8 cellular contexts compared by ENCODE assay signal in the genomic region with DNA sequence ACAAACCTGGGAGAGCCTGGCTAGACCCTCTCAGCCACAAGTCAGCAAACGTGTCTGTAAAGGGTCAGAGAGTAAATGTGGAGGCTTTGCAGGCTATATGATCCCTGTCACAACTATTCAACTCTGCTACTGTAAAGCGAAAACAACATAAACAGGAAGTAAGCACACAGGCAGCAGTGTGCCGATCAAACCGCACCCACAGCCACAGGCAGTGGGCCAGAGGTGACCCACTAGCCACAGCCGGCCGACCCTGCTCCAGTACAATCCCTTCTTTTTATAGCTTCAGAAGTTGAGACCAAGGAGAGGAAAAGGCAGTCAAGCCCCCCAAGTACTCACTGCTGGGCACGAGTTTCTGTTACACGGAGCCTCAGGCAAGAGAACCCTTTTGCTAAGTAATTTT.
A peak's percentile ranks its signal among the peaks of the same experiment; 100 is the strongest.
DNase-seq lines count a peak whose midpoint lies in the region; ATAC-seq and TF ChIP-seq lines count a peak whose summit lies in the region.

No MANE protein-coding gene starts in this region.

- CTCF ChIA-PET in WTC11 (lab: Charles Lee) = no interaction called here

- peak; percentile 73 for ATAC-seq in GM18858 (IDR thresholded peaks at IDR 0.05; ENCODE audit: unreplicated experiment)
- peak; percentile 61 for ATAC-seq in HG03045 (IDR thresholded peaks at IDR 0.05; ENCODE audit: unreplicated experiment)
- no peak for ATAC-seq in WTC11
- no peak for ATAC-seq in HG02759 (IDR thresholded peaks at IDR 0.05; ENCODE audit: unreplicated experiment)
- no peak for ATAC-seq in HG03139 (IDR thresholded peaks at IDR 0.05; ENCODE audit: unreplicated experiment)

- DNase-seq in WTC11 (ENCODE audit: low spot score) (no peak), NCI-H774 (lab: John Stamatoyannopoulos, UW) (no peak), GOT3 (lab: John Stamatoyannopoulos, UW) (no peak)

- no peak for TF ChIP-seq CTCF in WTC11 (IDR thresholded peaks at IDR 0.05)
- TF ChIP-seq CTCF in nephron (IDR thresholded peaks at IDR 0.05; ENCODE audit: unreplicated experiment in 3 of 3) = no peak

- H3K4me3 Mint-ChIP-seq in WTC11 (no peak overlapping the region), nephron (no peak overlapping the region)

- H3K9me3 Mint-ChIP-seq in WTC11 (no peaks in the 10 kb centered on the region), nephron (no peaks in the 10 kb centered on the region)

- peak overlapping the region; percentile 70 for H3K27ac Mint-ChIP-seq in WTC11
- H3K27ac Mint-ChIP-seq in nephron = peak overlapping the region; percentile 27 to 84 (median 69)

- no peaks in the 10 kb centered on the region for H3K27me3 Mint-ChIP-seq in WTC11 (ENCODE audit: low read depth)
- H3K27me3 Mint-ChIP-seq in nephron (ENCODE audit: low read depth) = peaks cover 14% of the 10 kb centered on the region

- POLR2A ChIA-PET in WTC11 (lab: Charles Lee) = interaction anchor here (0.5 kb wide), 1 partner anchor 793 kb away, joined by 4 read pairs; a partner anchor contains a TSS

- peaks cover 44% of the 10 kb centered on the region for H3K4me1 Mint-ChIP-seq in WTC11
- peaks cover 42% of the 10 kb centered on the region for H3K4me1 Mint-ChIP-seq in nephron

- H3K36me3 Mint-ChIP-seq in WTC11 (no peaks in the 10 kb centered on the region), nephron (ENCODE audit: low read depth) (no peaks in the 10 kb centered on the region)

TF ChIP-seq in WTC11, 78 proteins besides CTCF, POLR2A, EP300 and RAD21:
- no peak for TF ChIP-seq FOXP1 (CRISPR knock-in tag; IDR thresholded peaks at IDR 0.05; ENCODE audit: borderline replicate concordance)
- no peak for TF ChIP-seq PRRX2 (CRISPR knock-in tag; IDR thresholded peaks at IDR 0.05)
- TF ChIP-seq NR3C1 (CRISPR knock-in tag; conservative IDR thresholded peaks at IDR 0.05; ENCODE audit: low read depth) = no peak
- TF ChIP-seq ZNF423 (CRISPR knock-in tag; IDR thresholded peaks at IDR 0.05) = no peak

Comparison
In these comparisons a context has a peak if more than half of its experiments do, and no peak if none do; other contexts are left out.
1. ATAC-seq: peak in GM18858 (single experiment) and HG03045 (single experiment); none in WTC11 (single experiment), HG02759 (single experiment) and HG03139 (single experiment).